In the genomic region with DNA sequence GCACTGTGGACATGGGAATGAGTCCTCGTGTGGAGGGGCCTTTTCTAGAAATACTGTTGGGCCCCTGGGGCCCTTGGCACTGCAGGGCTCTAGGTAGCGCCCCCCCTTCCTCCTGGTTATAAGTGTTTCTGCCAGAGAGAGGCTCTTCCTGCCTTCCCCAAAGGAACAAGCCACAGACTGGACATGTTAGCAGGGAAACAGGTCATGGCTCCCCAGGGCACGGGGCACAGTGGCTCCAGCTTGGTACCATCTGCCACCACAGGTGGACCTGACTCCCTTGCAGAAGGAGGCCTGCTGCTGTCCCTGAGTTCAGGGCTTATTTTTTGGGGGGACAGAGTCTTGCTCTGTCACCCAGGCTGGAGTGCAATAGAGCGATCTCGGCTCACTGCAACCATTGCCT, we compare ENCODE assay signal across 14 cellular contexts. TPM values are rescaled to one million over a fixed set of nuclear protein-coding genes. Genes with fewer than 3 reads are reported as not detected.
DNase-seq lines count a peak whose midpoint lies in the region; ATAC-seq lines count a peak whose summit lies in the region.
"Had no signal": no experiment of that assay in that cellular context is flagged by ENCODE, and none has a peak within 500 bp of the region (broad histone marks: within the 10 kb centered on the region; RNA-seq: fewer than 3 reads in every experiment).

No MANE protein-coding gene starts in this region.

- H2BK5ac ChIP-seq in neuronal stem cell (ENCODE audit: low read length): no peak overlapping the region

- no peak overlapping the region for H3K27ac Mint-ChIP-seq in T-cell
- H3K27ac Mint-ChIP-seq in activated naive CD4-positive, alpha-beta T cell treated with anti-CD3 and anti-CD28 coated beads for 36 hours: no peak overlapping the region
- H3K27ac Mint-ChIP-seq: CD4-positive, CD25-positive, alpha-beta regulatory T cell had no signal

- H3K4me1 ChIP-seq in neuronal stem cell (ENCODE audit: control insufficient read depth in 2 of 2, insufficient read depth in 1 of 2, low read depth in 1 of 2, low read length in 2 of 2) (peaks cover 21 to 24% of the 10 kb centered on the region in 2 donors), stomach smooth muscle (ENCODE audit: control insufficient read depth, insufficient read depth, low read length) (peaks cover 45% of the 10 kb centered on the region)
- H3K4me1 ChIP-seq: HAP-1 had no signal

- H3K23ac ChIP-seq in neuronal stem cell (ENCODE audit: low read depth, low read length, poor library complexity): no peak overlapping the region

- H2BK15ac ChIP-seq in neuronal stem cell (ENCODE audit: low read length): no peak overlapping the region

- no peak overlapping the region for H2BK12ac ChIP-seq in neuronal stem cell (ENCODE audit: low read length)

- no CpG with 5 or more reads among the region's 5 CpGs for WGBS in neuronal stem cell (ENCODE audit: extremely low coverage in 2 of 2, insufficient read length in 2 of 2, insufficient replicate concordance in 1 of 2), 2 donors

- no peak overlapping the region for H4K8ac ChIP-seq in neuronal stem cell (ENCODE audit: low read depth, low read length)

- peak overlapping the region; percentile 42 for H3K18ac ChIP-seq in neuronal stem cell (ENCODE audit: low read length)

- no peak overlapping the region for H3K4ac ChIP-seq in neuronal stem cell (ENCODE audit: low read length)

- intact Hi-C loops in activated naive CD4-positive, alpha-beta T cell treated with anti-CD3 and anti-CD28 coated beads for 36 hours (cut with micrococcal nuclease): no loop called here

- CTCF ChIA-PET in T-cell (lab: Charles Lee): interaction anchor here in 1 of 2 donors (1.6 kb wide), 1 partner anchor 10 kb away, joined by 6 read pairs; no protein-coding TSS in a partner anchor
- CTCF ChIA-PET in activated naive CD4-positive, alpha-beta T cell treated with anti-CD3 and anti-CD28 coated beads for 36 hours (lab: Charles Lee): interaction anchor here (0.6 to 2.8 kb wide), 7 partner anchors 10 to 736 kb away, joined by 3 to 11 read pairs (median 4); a partner anchor contains a TSS

- POLR2A ChIA-PET in T-cell (lab: Charles Lee): no interaction called here

- in situ Hi-C loops in G401 (cut with HindIII; ENCODE audit: low sequenced_read_pairs): no loop called here

- H3K36me3 ChIP-seq in neuronal stem cell (replicated peaks in 1 of 2; ENCODE audit: control insufficient read depth in 2 of 2, insufficient read depth in 2 of 2, low read length in 2 of 2) (peaks cover 7 to 19% of the 10 kb centered on the region in 2 donors), stomach smooth muscle (ENCODE audit: control insufficient read depth in 2 of 2, insufficient read depth in 2 of 2, low read length in 2 of 2) (peaks cover 27 to 37% of the 10 kb centered on the region in 2 donors)
- H3K36me3 ChIP-seq: HAP-1 had no signal

- no peak overlapping the region for H2BK120ac ChIP-seq in neuronal stem cell (ENCODE audit: low read depth, low read length)

- H4K91ac ChIP-seq in neuronal stem cell (ENCODE audit: low read depth, low read length, poor library complexity): no peak overlapping the region

- H3K4me1 Mint-ChIP-seq in T-cell: peaks cover 7 to 9% (median 7%) of the 10 kb centered on the region in 3 donors
- no peaks in the 10 kb centered on the region for H3K4me1 Mint-ChIP-seq in activated naive CD4-positive, alpha-beta T cell treated with anti-CD3 and anti-CD28 coated beads for 36 hours (ENCODE audit: low read depth)

- H3K14ac ChIP-seq in neuronal stem cell (ENCODE audit: low read length): no peak overlapping the region

- no peak overlapping the region for H3K4me2 ChIP-seq in neuronal stem cell (ENCODE audit: insufficient read depth, low read length, poor library complexity, severe bottlenecking)
- H3K4me2 ChIP-seq: BLaER1 treated with 17β-estradiol and CSF1 and Interleukin-3, amounts not matched to agents 10 nM and 100 nM had no signal

- no peaks in the 10 kb centered on the region for H3K9me3 Mint-ChIP-seq in T-cell
- H3K9me3 Mint-ChIP-seq in activated naive CD4-positive, alpha-beta T cell treated with anti-CD3 and anti-CD28 coated beads for 36 hours: no peaks in the 10 kb centered on the region
- H3K9me3 Mint-ChIP-seq: CD4-positive, CD25-positive, alpha-beta regulatory T cell had no signal

- H3K4me3 ChIP-seq in neuronal stem cell (ENCODE audit: low read length in 2 of 2): no peak overlapping the region
- H3K4me3 ChIP-seq in stomach smooth muscle (ENCODE audit: low read length in 2 of 2): no peak overlapping the region
- H3K4me3 ChIP-seq: BLaER1 treated with 17β-estradiol and CSF1 and Interleukin-3, amounts not matched to agents 10 nM and 100 nM; HAP-1 had no signal

- no peak for ATAC-seq in GM18517 (IDR thresholded peaks at IDR 0.05; ENCODE audit: unreplicated experiment)
- no peak for ATAC-seq in T-cell (replicated peaks in 1 of 4)
- ATAC-seq: HepG2 had no signal

- H2AFZ ChIP-seq in neuronal stem cell (ENCODE audit: low read length): no peak overlapping the region

- no peaks in the 10 kb centered on the region for H3K27me3 Mint-ChIP-seq in T-cell
- H3K27me3 Mint-ChIP-seq in activated naive CD4-positive, alpha-beta T cell treated with anti-CD3 and anti-CD28 coated beads for 36 hours (ENCODE audit: low read depth): no peaks in the 10 kb centered on the region
- H3K27me3 Mint-ChIP-seq: CD4-positive, CD25-positive, alpha-beta regulatory T cell had no signal

- peak; percentile 91 for DNase-seq in G401 (ENCODE audit: low spot score)
- peak; percentile 58 to 62 for DNase-seq in cerebellar nuclear complex (lab: John Stamatoyannopoulos, UW)
- no peak for DNase-seq in neuronal stem cell (ENCODE audit: low spot score)
- DNase-seq in T-cell: no peak
- no peak for DNase-seq in activated naive CD4-positive, alpha-beta T cell treated with anti-CD3 and anti-CD28 coated beads for 36 hours
- DNase-seq: ACHN; CD4-positive, CD25-positive, alpha-beta regulatory T cell; DMS53; GOT3 had no signal

- peaks cover 4% of the 10 kb centered on the region for H3K79me1 ChIP-seq in neuronal stem cell (ENCODE audit: low read depth, low read length)

- no peak overlapping the region for H3K4me3 Mint-ChIP-seq in T-cell
- H3K4me3 Mint-ChIP-seq in activated naive CD4-positive, alpha-beta T cell treated with anti-CD3 and anti-CD28 coated beads for 36 hours: no peak overlapping the region
- H3K4me3 Mint-ChIP-seq: CD4-positive, CD25-positive, alpha-beta regulatory T cell had no signal

- H3K36me3 Mint-ChIP-seq in T-cell: peaks cover 27% of the 10 kb centered on the region
- peaks cover 3% of the 10 kb centered on the region for H3K36me3 Mint-ChIP-seq in activated naive CD4-positive, alpha-beta T cell treated with anti-CD3 and anti-CD28 coated beads for 36 hours (ENCODE audit: low read depth)

- H2AK5ac ChIP-seq in neuronal stem cell (ENCODE audit: low read depth, low read length): peak overlapping the region; percentile 29

- H3K9ac ChIP-seq in neuronal stem cell (ENCODE audit: low read depth, low read length, poor library complexity) (no peak overlapping the region), stomach smooth muscle (ENCODE audit: low read length in 2 of 2) (no peak overlapping the region)
- H3K9ac ChIP-seq: BLaER1 treated with 17β-estradiol and CSF1 and Interleukin-3, amounts not matched to agents 10 nM and 100 nM had no signal

- H3K27ac ChIP-seq in neuronal stem cell (replicated peaks; ENCODE audit: low read length) (no peak overlapping the region), stomach smooth muscle (ENCODE audit: low read length) (peak overlapping the region; percentile 90)
- H3K27ac ChIP-seq: BLaER1 treated with 17β-estradiol and CSF1 and Interleukin-3, amounts not matched to agents 10 nM and 100 nM had no signal

- no peaks in the 10 kb centered on the region for H3K27me3 ChIP-seq in neuronal stem cell (ENCODE audit: control insufficient read depth in 3 of 3, insufficient read depth in 3 of 3, low read depth in 1 of 3, low read length in 3 of 3)
- H3K27me3 ChIP-seq in stomach smooth muscle (ENCODE audit: control insufficient read depth in 1 of 2, insufficient read depth in 2 of 2, low read length in 2 of 2): no peaks in the 10 kb centered on the region
- H3K27me3 ChIP-seq: BLaER1 treated with 17β-estradiol and CSF1 and Interleukin-3, amounts not matched to agents 10 nM and 100 nM had no signal

- H3K9me3 ChIP-seq in neuronal stem cell (replicated peaks in 1 of 2; ENCODE audit: control insufficient read depth in 2 of 2, insufficient read depth in 1 of 2, low read depth in 1 of 2, low read length in 2 of 2) (no peaks in the 10 kb centered on the region), stomach smooth muscle (ENCODE audit: control insufficient read depth in 2 of 2, low read length in 2 of 2) (no peaks in the 10 kb centered on the region)
- H3K9me3 ChIP-seq: BLaER1 treated with 17β-estradiol and CSF1 and Interleukin-3, amounts not matched to agents 10 nM and 100 nM; HAP-1 had no signal

RNA-seq across cellular contexts. Expression of a gene that starts 8.8 kb away (rescaled TPM):
- 40.3 and 112 TPM in 2 replicates for total RNA-seq in G401 (2014; rRNA removed; shearing (Covaris generic))
- 40.5 TPM for polyA plus RNA-seq in neuronal stem cell (2013, experiment 1 of 2)
- 39.2 TPM for polyA plus RNA-seq in neuronal stem cell (2013, experiment 2 of 2)
- 10 to 100 TPM; 18.8 to 37.2 (median 30.0) TPM for total RNA-seq in T-cell
- total RNA-seq in activated naive CD4-positive, alpha-beta T cell treated with anti-CD3 and anti-CD28 coated beads for 36 hours: 10 to 100 TPM; 10.5 to 11.1 TPM

RNA-seq across cellular contexts. Expression of a gene that starts 26.0 kb away (rescaled TPM):
- total RNA-seq in G401 (2014; rRNA removed; shearing (Covaris generic)): 7.5 and 8.4 TPM in 2 replicates
- 31.6 TPM for polyA plus RNA-seq in neuronal stem cell (2013, experiment 1 of 2)
- 33.4 TPM for polyA plus RNA-seq in neuronal stem cell (2013, experiment 2 of 2)
- total RNA-seq in T-cell: under 1 TPM; 0.23 to 0.70 (median 0.35) TPM
- total RNA-seq in activated naive CD4-positive, alpha-beta T cell treated with anti-CD3 and anti-CD28 coated beads for 36 hours: 1 to 10 TPM; 1.1 to 1.3 TPM

RNA-seq across cellular contexts. Expression of a gene that starts 46.5 kb away (rescaled TPM):
- 49.7 and 59.6 TPM in 2 replicates for total RNA-seq in G401 (2014; rRNA removed; shearing (Covaris generic))
- 19.8 TPM for polyA plus RNA-seq in neuronal stem cell (2013, experiment 1 of 2)
- 19.4 TPM for polyA plus RNA-seq in neuronal stem cell (2013, experiment 2 of 2)
- total RNA-seq in T-cell: 10 to 100 TPM; 69.5 to 95.9 (median 91.3) TPM
- 10 to 100 TPM; 67.7 TPM for total RNA-seq in activated naive CD4-positive, alpha-beta T cell treated with anti-CD3 and anti-CD28 coated beads for 36 hours

RNA-seq across cellular contexts. Expression of a gene that starts 48.0 kb away (rescaled TPM):
- 12.2 and 14.5 TPM in 2 replicates for total RNA-seq in G401 (2014; rRNA removed; shearing (Covaris generic))
- 8.3 TPM for polyA plus RNA-seq in neuronal stem cell (2013, experiment 1 of 2)
- 6.8 TPM for polyA plus RNA-seq in neuronal stem cell (2013, experiment 2 of 2)
- 10 to 100 TPM in 3 of 5 donors, 1 to 10 TPM in 2; 8.5 to 20.0 (median 14.8) TPM for total RNA-seq in T-cell
- total RNA-seq in activated naive CD4-positive, alpha-beta T cell treated with anti-CD3 and anti-CD28 coated beads for 36 hours: 10 to 100 TPM; 17.9 to 19.3 TPM

Comparison
In these comparisons a context has a peak if more than half of its experiments do, and no peak if none do; other contexts are left out.
1. DNase-seq: peak in G401 (single experiment) and cerebellar nuclear complex (2 of 2); none in neuronal stem cell (single experiment), T-cell (0 of 34) and activated naive CD4-positive, alpha-beta T cell treated with anti-CD3 and anti-CD28 coated beads for 36 hours (single experiment).